Comparison of ENCODE assay signal across 8 cellular contexts in the genomic region with DNA sequence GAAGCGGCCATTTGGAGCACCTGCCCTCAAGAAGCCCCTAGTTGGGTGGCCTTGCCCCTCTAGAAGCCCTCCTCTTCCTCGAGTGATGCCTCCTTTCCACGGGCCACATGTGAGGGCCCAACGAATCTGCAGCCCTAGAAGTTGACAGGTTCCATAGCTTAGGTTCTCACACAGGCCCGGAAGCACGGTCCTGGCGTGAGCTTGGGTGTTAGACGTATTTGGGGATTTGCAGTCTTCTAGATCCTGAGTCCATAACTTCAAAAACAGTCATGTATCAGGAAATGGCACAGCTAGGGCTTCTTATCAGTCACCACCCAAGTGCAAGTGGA. TPM values are rescaled to one million over a fixed set of nuclear protein-coding genes. Genes with fewer than 3 reads are reported as not detected.
DNase-seq lines count a peak whose midpoint lies in the region; ATAC-seq and TF ChIP-seq lines count a peak whose summit lies in the region.

No MANE protein-coding gene starts in this region.

- peaks cover 18% of the 10 kb centered on the region for H3K4me1 Mint-ChIP-seq in activated naive CD8-positive, alpha-beta T cell treated with anti-CD3 and anti-CD28 coated beads, Interleukin-2, amount 10 ng/mL, durations not matched to agents 7 days and 5 days
- peaks cover 30% of the 10 kb centered on the region for H3K4me1 Mint-ChIP-seq in type B pancreatic cell (ENCODE audit: unreplicated experiment)

- peaks cover 8% of the 10 kb centered on the region for H3K36me3 Mint-ChIP-seq in activated naive CD8-positive, alpha-beta T cell treated with anti-CD3 and anti-CD28 coated beads, Interleukin-2, amount 10 ng/mL, durations not matched to agents 7 days and 5 days
- peaks cover 3% of the 10 kb centered on the region for H3K36me3 Mint-ChIP-seq in type B pancreatic cell

- ATAC-seq in activated naive CD8-positive, alpha-beta T cell treated with anti-CD3 and anti-CD28 coated beads, Interleukin-2, amount 10 ng/mL, durations not matched to agents 7 days and 5 days (ENCODE audit: low read depth), result no peak
- ATAC-seq in HG03521 (IDR thresholded peaks at IDR 0.05; ENCODE audit: unreplicated experiment), result no peak

- no peak for TF ChIP-seq CTCF in type B pancreatic cell (conservative IDR thresholded peaks at IDR 0.05)

- H3K27me3 Mint-ChIP-seq in activated naive CD8-positive, alpha-beta T cell treated with anti-CD3 and anti-CD28 coated beads, Interleukin-2, amount 10 ng/mL, durations not matched to agents 7 days and 5 days, result no peaks in the 10 kb centered on the region
- no peaks in the 10 kb centered on the region for H3K27me3 Mint-ChIP-seq in type B pancreatic cell

- H3K27ac ChIP-seq in layer of hippocampus (ENCODE audit: low read depth, low read length), result peak overlapping the region; percentile 90

- no peaks in the 10 kb centered on the region for H3K27me3 ChIP-seq in layer of hippocampus (ENCODE audit: control insufficient read depth, insufficient read depth, low read length)

- H3K9me3 Mint-ChIP-seq in activated naive CD8-positive, alpha-beta T cell treated with anti-CD3 and anti-CD28 coated beads, Interleukin-2, amount 10 ng/mL, durations not matched to agents 7 days and 5 days, result no peaks in the 10 kb centered on the region
- no peaks in the 10 kb centered on the region for H3K9me3 Mint-ChIP-seq in type B pancreatic cell

- POLR2A ChIA-PET in activated naive CD8-positive, alpha-beta T cell treated with anti-CD3 and anti-CD28 coated beads, Interleukin-2, amount 10 ng/mL, durations not matched to agents 7 days and 5 days (lab: Charles Lee), result no interaction called here

- H3K27ac Mint-ChIP-seq in activated naive CD8-positive, alpha-beta T cell treated with anti-CD3 and anti-CD28 coated beads, Interleukin-2, amount 10 ng/mL, durations not matched to agents 7 days and 5 days, result peak overlapping the region; percentile 81
- peak overlapping the region; percentile 91 for H3K27ac Mint-ChIP-seq in type B pancreatic cell

- peak overlapping the region; percentile 77 for H3K4me3 Mint-ChIP-seq in activated naive CD8-positive, alpha-beta T cell treated with anti-CD3 and anti-CD28 coated beads, Interleukin-2, amount 10 ng/mL, durations not matched to agents 7 days and 5 days
- H3K4me3 Mint-ChIP-seq in type B pancreatic cell, result peak overlapping the region; percentile 90

- DNase-seq in stimulated activated CD4-positive, alpha-beta T cell treated with anti-CD3 and anti-CD28 coated beads, Interleukin-4, amount 100 ng/mL, for 24 hours, result peak; percentile 7
- no peak for DNase-seq in stimulated activated CD4-positive, alpha-beta T cell treated with anti-CD3 and anti-CD28 coated beads, Interleukin-4, amount 100 ng/mL, for 1 hour
- no peak for DNase-seq in activated naive CD8-positive, alpha-beta T cell treated with anti-CD3 and anti-CD28 coated beads, Interleukin-2, amount 10 ng/mL, durations not matched to agents 7 days and 5 days
- DNase-seq in type B pancreatic cell (ENCODE audit: extremely low spot score, unreplicated experiment) (no peak), iPS-NIHi7 (ENCODE audit: extremely low spot score) (no peak), COLO829 (ENCODE audit: low spot score) (no peak)

RNA-seq across cellular contexts. Expression of a gene that starts 0.4 kb away (rescaled TPM):
- 10 to 100 TPM; 58.9 to 65.7 TPM for total RNA-seq in activated naive CD8-positive, alpha-beta T cell treated with anti-CD3 and anti-CD28 coated beads, Interleukin-2, amount 10 ng/mL, durations not matched to agents 7 days and 5 days
- total RNA-seq in type B pancreatic cell (ENCODE audit: low replicate concordance), result 39.0 and 43.7 TPM in 2 replicates
